15 cellular contexts compared by ENCODE assay signal in genomic region chr3:188077160-188077812, GRCh38.
DNase-seq lines count a peak whose midpoint lies in the region; ATAC-seq and TF ChIP-seq lines count a peak whose summit lies in the region.
"Had no signal": no experiment of that assay in that cellular context is flagged by ENCODE, and none has a peak within 500 bp of the region (broad histone marks: within the 10 kb centered on the region; RNA-seq: fewer than 3 reads in every experiment).

No MANE protein-coding gene starts in this region.

- no peak for TF ChIP-seq POLR2A in stomach (IDR thresholded peaks at IDR 0.05)

- peak; percentile 56 for TF ChIP-seq EP300 in stomach (IDR thresholded peaks at IDR 0.05)

- H3K27ac Mint-ChIP-seq in glutamatergic neuron (ENCODE audit: unreplicated experiment) = no peak overlapping the region

- no peaks in the 10 kb centered on the region for H3K9me3 Mint-ChIP-seq in glutamatergic neuron (ENCODE audit: unreplicated experiment)

- no peak for TF ChIP-seq CTCF in lung (IDR thresholded peaks at IDR 0.05; ENCODE audit: control extremely low read depth, extremely low read depth)
- no peak for TF ChIP-seq CTCF in stomach (IDR thresholded peaks at IDR 0.05)
- TF ChIP-seq CTCF in glutamatergic neuron (IDR thresholded peaks at IDR 0.05; ENCODE audit: partially characterized antibody, unreplicated experiment) = no peak

- peaks cover 2% of the 10 kb centered on the region for H3K4me1 Mint-ChIP-seq in glutamatergic neuron (ENCODE audit: low read depth, unreplicated experiment)

- H3K27me3 ChIP-seq in lung (ENCODE audit: control insufficient read depth, insufficient read depth) = no peaks in the 10 kb centered on the region
- no peaks in the 10 kb centered on the region for H3K27me3 ChIP-seq in stomach
- H3K27me3 ChIP-seq: dorsolateral prefrontal cortex had no signal

- H3K27ac ChIP-seq in cingulate gyrus (ENCODE audit: low read depth, low read length) = peak overlapping the region; percentile 15
- H3K27ac ChIP-seq in lung (ENCODE audit: low read depth in 1 of 2, low read length in 1 of 2) = peak overlapping the region in 1 of 2 donors; percentile 30
- H3K27ac ChIP-seq in stomach = peak overlapping the region in 4 of 5 donors; percentile 19 to 70 (median 38)
- H3K27ac ChIP-seq: KMS-11 had no signal

- no peaks in the 10 kb centered on the region for H3K9me3 ChIP-seq in lung (ENCODE audit: control insufficient read depth in 2 of 2, insufficient read depth in 1 of 2, low read length in 1 of 2)
- H3K9me3 ChIP-seq in stomach = no peaks in the 10 kb centered on the region

- no peaks in the 10 kb centered on the region for H3K36me3 Mint-ChIP-seq in glutamatergic neuron (ENCODE audit: unreplicated experiment)

- intact Hi-C loops in stomach (cut with DNase I; ENCODE audit: low total_unique reads) = no loop called here

- H3K4me3 ChIP-seq in lung (no peak overlapping the region), stomach (no peak overlapping the region)
- H3K4me3 ChIP-seq: dorsolateral prefrontal cortex had no signal

- H3K4me1 ChIP-seq in lung (ENCODE audit: control insufficient read depth in 2 of 2, insufficient read depth in 2 of 2, low read length in 2 of 2) (peaks cover 0 to 2% of the 10 kb centered on the region in 2 donors), stomach (peaks cover 0 to 6% (median 3%) of the 10 kb centered on the region in 4 donors)

- no peak overlapping the region for H3K4me3 Mint-ChIP-seq in glutamatergic neuron (ENCODE audit: unreplicated experiment)

- H3K27me3 Mint-ChIP-seq in glutamatergic neuron (ENCODE audit: unreplicated experiment) = peaks cover 2% of the 10 kb centered on the region

- whole genome bisulfite sequencing in lung, 2 donors = 80 to 91% methylated on average over 8 of the region's 8 CpGs
- 76 to 86% (median 84%) methylated on average over 8 of the region's 8 CpGs for WGBS in stomach, 5 donors

- ATAC-seq in lung (ENCODE audit: insufficient read depth, low FRiP score) (peak; percentile 52), HG02678 (IDR thresholded peaks at IDR 0.05; ENCODE audit: unreplicated experiment) (no peak)

- H3K36me3 ChIP-seq in lung (ENCODE audit: control insufficient read depth in 2 of 2, insufficient read depth in 2 of 2, low read length in 2 of 2) (no peaks in the 10 kb centered on the region), stomach (no peaks in the 10 kb centered on the region)

- DNase-seq in LHCN-M2 (ENCODE audit: low read depth) = peak; percentile 90
- DNase-seq in lung (ENCODE audit: low spot score) = peak; percentile 30
- no peak for DNase-seq in stomach
- no peak for DNase-seq in activated CD4-positive, CD25-positive, alpha-beta regulatory T cell (lab: John Stamatoyannopoulos, UW)
- no peak for DNase-seq in NCI-H1092 (lab: John Stamatoyannopoulos, UW)
- no peak for DNase-seq in glutamatergic neuron
- DNase-seq: dorsolateral prefrontal cortex; NCI-H1417 treated with DMSO at 0.1 percent for 48 hours; NCI-H2227 treated with DMSO at 0.1 percent for 48 hours; posterior cingulate gyrus; SIG-M5; stimulated activated CD4-positive, alpha-beta T cell treated with anti-CD3 and anti-CD28 coated beads, Interleukin-1b, Interleukin-23, amount 100 ng/mL, for 48 hours had no signal

Comparison
In these comparisons a context has a peak if more than half of its experiments do, and no peak if none do; other contexts are left out.
1. DNase-seq: peak in LHCN-M2 (single experiment) and lung (single experiment); none in stomach (single experiment), activated CD4-positive, CD25-positive, alpha-beta regulatory T cell (0 of 4), NCI-H1092 (single experiment) and glutamatergic neuron (single experiment).